23 cellular contexts compared by ENCODE assay signal in the genomic region with DNA sequence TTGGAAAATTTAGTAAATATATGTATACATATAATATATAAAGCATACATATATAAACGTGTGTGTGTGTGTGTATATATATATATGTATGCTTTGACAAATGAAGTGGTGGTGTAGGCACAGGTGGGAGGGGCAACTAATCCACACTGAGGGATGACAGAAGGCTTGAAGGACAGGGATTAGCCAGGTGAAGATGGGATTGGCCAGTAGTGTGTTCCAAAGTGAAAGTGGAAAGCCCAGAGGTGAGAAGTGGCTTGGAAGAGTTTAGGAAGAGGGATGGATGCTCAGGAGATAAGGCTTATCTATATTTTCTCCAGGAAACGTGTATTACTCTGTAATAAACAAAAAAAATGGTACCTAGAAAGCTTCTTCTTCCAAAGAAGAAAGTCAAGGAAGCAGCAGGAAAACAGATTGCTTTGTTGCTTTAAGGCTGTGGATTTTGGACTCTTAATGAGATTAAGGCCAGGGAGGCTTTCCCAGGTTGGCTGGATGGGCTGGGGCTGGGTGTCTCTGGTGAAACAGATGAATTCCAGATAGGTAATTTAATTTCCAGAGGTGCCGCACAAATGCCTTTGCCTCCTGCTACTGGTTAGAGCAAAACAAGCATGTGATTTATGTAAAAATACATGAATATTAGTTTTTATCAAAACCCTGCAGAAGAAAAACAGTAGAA.
DNase-seq lines count a peak whose midpoint lies in the region; ATAC-seq, FAIRE-seq and TF ChIP-seq lines count a peak whose summit lies in the region.
"Had no signal": no experiment of that assay in that cellular context is flagged by ENCODE, and none has a peak within 500 bp of the region (broad histone marks: within the 10 kb centered on the region; RNA-seq: fewer than 3 reads in every experiment).

No MANE protein-coding gene starts in this region.

- DNase-seq in activated T-cell treated with anti-CD3 and anti-CD28 coated beads, Interleukin-2, amount 50 U/mL, for 24 hours, result no peak
- no peak for DNase-seq in activated T-cell treated with anti-CD3 and anti-CD28 coated beads, Interleukin-2, amount 50 U/mL, for 4 hours
- DNase-seq in SK-N-DZ (ENCODE audit: low spot score) (peak; percentile 79), left lobe of liver (ENCODE audit: low spot score) (no peak), small intestine (peak; percentile 68), hepatocyte (ENCODE audit: low spot score) (no peak)
- DNase-seq: activated B cell treated with CpG ODN at 0.5 μM for 24 hours; activated naive CD4-positive, alpha-beta T cell treated with anti-CD3 and anti-CD28 coated beads, Interleukin-2, amount 10 ng/mL, durations not matched to agents 7 days and 5 days; activated T-cell treated with anti-CD3 and anti-CD28 coated beads, Interleukin-2, amount 50 U/mL, for 1 hour; central memory CD4-positive, alpha-beta T cell; EL; GOT3; head of caudate nucleus; mucosa of descending colon; NCI-H510A treated with DMSO at 0.1 percent for 48 hours; stimulated activated CD4-positive, alpha-beta T cell treated with anti-CD3 and anti-CD28 coated beads, Interleukin-2, amount 100 ng/mL, for 48 hours; stimulated activated naive CD4-positive, alpha-beta T cell had no signal

- no peak for TF ChIP-seq CTCF in hepatocyte (IDR thresholded peaks at IDR 0.05; ENCODE audit: poor library complexity)

- H3K4me1 Mint-ChIP-seq in activated T-cell treated with anti-CD3 and anti-CD28 coated beads, Interleukin-2, amount 50 U/mL, for 24 hours (ENCODE audit: low read depth), result peaks cover 87% of the 10 kb centered on the region
- H3K4me1 Mint-ChIP-seq in activated T-cell treated with anti-CD3 and anti-CD28 coated beads, Interleukin-2, amount 50 U/mL, for 4 hours (ENCODE audit: low read depth), result peaks cover 81% of the 10 kb centered on the region

- H3K36me3 ChIP-seq in small intestine (ENCODE audit: control insufficient read depth in 2 of 2, insufficient read depth in 2 of 2, low read length in 2 of 2) (no peaks in the 10 kb centered on the region), hepatocyte (replicated peaks; ENCODE audit: insufficient read depth, low read depth) (no peaks in the 10 kb centered on the region)
- H3K36me3 ChIP-seq: ascending aorta, tibial nerve had no signal

- no peaks in the 10 kb centered on the region for H3K9me3 Mint-ChIP-seq in activated T-cell treated with anti-CD3 and anti-CD28 coated beads, Interleukin-2, amount 50 U/mL, for 24 hours
- no peaks in the 10 kb centered on the region for H3K9me3 Mint-ChIP-seq in activated T-cell treated with anti-CD3 and anti-CD28 coated beads, Interleukin-2, amount 50 U/mL, for 4 hours
- H3K9me3 Mint-ChIP-seq: activated B cell treated with CpG ODN at 0.5 μM for 24 hours; activated naive CD4-positive, alpha-beta T cell treated with anti-CD3 and anti-CD28 coated beads, Interleukin-2, amount 10 ng/mL, durations not matched to agents 7 days and 5 days had no signal

- H2AFZ ChIP-seq in hepatocyte, result no peak overlapping the region

- WGBS in small intestine, 3 donors, result 20 to 49% (median 44%) methylated on average over 3 of the region's 3 CpGs
- WGBS in hepatocyte (ENCODE audit: low lambda C conversion rate, missing lambda C conversion rate), result 77% methylated on average over 3 of the region's 3 CpGs

- peak overlapping the region; percentile 6 for H3K27ac Mint-ChIP-seq in activated T-cell treated with anti-CD3 and anti-CD28 coated beads, Interleukin-2, amount 50 U/mL, for 24 hours
- H3K27ac Mint-ChIP-seq: activated naive CD4-positive, alpha-beta T cell treated with anti-CD3 and anti-CD28 coated beads, Interleukin-2, amount 10 ng/mL, durations not matched to agents 7 days and 5 days had no signal

- H3K4me3 ChIP-seq in small intestine (ENCODE audit: low read depth in 1 of 2, low read length in 2 of 2) (no peak overlapping the region), hepatocyte (no peak overlapping the region)
- H3K4me3 ChIP-seq: ascending aorta, mucosa of descending colon, smooth muscle cell, tibial nerve had no signal

- no peak for FAIRE-seq in small intestine (lab: Jason Lieb, UNC)
- FAIRE-seq: A204.1 had no signal

- peaks cover 21% of the 10 kb centered on the region for H4K20me1 ChIP-seq in hepatocyte (ENCODE audit: insufficient read depth, poor library complexity, severe bottlenecking)

- H3K4me1 ChIP-seq in small intestine (ENCODE audit: control insufficient read depth in 2 of 2, insufficient read depth in 1 of 2, low read depth in 1 of 2, low read length in 1 of 2) (peaks cover 16 to 22% of the 10 kb centered on the region in 2 donors), hepatocyte (ENCODE audit: insufficient read depth) (peaks cover 9% of the 10 kb centered on the region)

- H3K4me2 ChIP-seq in hepatocyte, result no peak overlapping the region

- peaks cover 60% of the 10 kb centered on the region for H3K36me3 Mint-ChIP-seq in activated T-cell treated with anti-CD3 and anti-CD28 coated beads, Interleukin-2, amount 50 U/mL, for 24 hours (ENCODE audit: low read depth)
- H3K36me3 Mint-ChIP-seq in activated T-cell treated with anti-CD3 and anti-CD28 coated beads, Interleukin-2, amount 50 U/mL, for 4 hours (ENCODE audit: insufficient read depth), result peaks cover 14% of the 10 kb centered on the region

- peaks cover 99% of the 10 kb centered on the region for H3K79me2 ChIP-seq in hepatocyte

- no peaks in the 10 kb centered on the region for H3K9me3 ChIP-seq in small intestine (ENCODE audit: control insufficient read depth, low read depth)
- H3K9me3 ChIP-seq in hepatocyte (ENCODE audit: low read depth), result no peaks in the 10 kb centered on the region
- H3K9me3 ChIP-seq: ascending aorta, mucosa of descending colon, tibial nerve had no signal

- no peaks in the 10 kb centered on the region for H3K27me3 Mint-ChIP-seq in activated T-cell treated with anti-CD3 and anti-CD28 coated beads, Interleukin-2, amount 50 U/mL, for 24 hours
- H3K27me3 Mint-ChIP-seq in activated T-cell treated with anti-CD3 and anti-CD28 coated beads, Interleukin-2, amount 50 U/mL, for 4 hours (ENCODE audit: low read depth), result no peaks in the 10 kb centered on the region
- H3K27me3 Mint-ChIP-seq: activated B cell treated with CpG ODN at 0.5 μM for 24 hours; activated naive CD4-positive, alpha-beta T cell treated with anti-CD3 and anti-CD28 coated beads, Interleukin-2, amount 10 ng/mL, durations not matched to agents 7 days and 5 days had no signal

- H3K27me3 ChIP-seq in small intestine (ENCODE audit: control insufficient read depth in 2 of 2, insufficient read depth in 2 of 2, low read length in 2 of 2) (no peaks in the 10 kb centered on the region), hepatocyte (no peaks in the 10 kb centered on the region)
- H3K27me3 ChIP-seq: ascending aorta, tibial nerve had no signal

- H3K27ac ChIP-seq in small intestine (ENCODE audit: low read depth in 1 of 2, low read length in 1 of 2) (no peak overlapping the region), hepatocyte (no peak overlapping the region)
- H3K27ac ChIP-seq: ascending aorta had no signal

- H3K9me2 ChIP-seq in hepatocyte (replicated peaks; ENCODE audit: insufficient read depth), result no peaks in the 10 kb centered on the region

- H3K4me3 Mint-ChIP-seq in activated T-cell treated with anti-CD3 and anti-CD28 coated beads, Interleukin-2, amount 50 U/mL, for 24 hours, result no peak overlapping the region
- H3K4me3 Mint-ChIP-seq in activated T-cell treated with anti-CD3 and anti-CD28 coated beads, Interleukin-2, amount 50 U/mL, for 4 hours, result no peak overlapping the region
- H3K4me3 Mint-ChIP-seq: activated naive CD4-positive, alpha-beta T cell treated with anti-CD3 and anti-CD28 coated beads, Interleukin-2, amount 10 ng/mL, durations not matched to agents 7 days and 5 days had no signal

- no peak for ATAC-seq in activated T-cell treated with anti-CD3 and anti-CD28 coated beads, Interleukin-2, amount 50 U/mL, for 4 hours
- peak; percentile 24 for ATAC-seq in left lobe of liver
- ATAC-seq in GM21367 (IDR thresholded peaks at IDR 0.05; ENCODE audit: unreplicated experiment), result no peak
- no peak for ATAC-seq in HG02588 (IDR thresholded peaks at IDR 0.05; ENCODE audit: unreplicated experiment)
- ATAC-seq: mucosa of descending colon had no signal

Comparison
In these comparisons a context has a peak if more than half of its experiments do, and no peak if none do; other contexts are left out.
1. DNase-seq: peak in SK-N-DZ (single experiment) and small intestine (single experiment); none in activated T-cell treated with anti-CD3 and anti-CD28 coated beads, Interleukin-2, amount 50 U/mL, for 24 hours (single experiment), activated T-cell treated with anti-CD3 and anti-CD28 coated beads, Interleukin-2, amount 50 U/mL, for 4 hours (single experiment), left lobe of liver (single experiment) and hepatocyte (single experiment).